Comparison of ENCODE assay signal across 19 cellular contexts in the genomic region with DNA sequence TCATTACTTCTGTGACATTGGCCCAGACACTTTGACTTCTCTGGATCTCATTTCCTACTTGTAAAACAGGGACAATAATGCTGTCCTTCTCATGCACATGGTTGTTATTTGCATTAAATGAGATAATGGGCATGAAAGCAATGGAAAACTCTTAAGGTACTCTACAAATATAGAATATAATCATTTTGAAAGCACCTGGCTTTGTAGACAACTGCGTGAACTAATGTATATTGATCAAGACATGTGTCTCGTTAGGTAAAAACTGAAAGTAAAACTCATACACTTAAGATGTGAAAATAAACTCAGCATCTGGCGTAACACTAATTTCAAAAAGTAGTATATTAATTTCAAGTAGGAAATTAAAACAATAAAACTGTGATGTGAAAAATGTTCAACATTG.
DNase-seq lines count a peak whose midpoint lies in the region; ATAC-seq, FAIRE-seq and TF ChIP-seq lines count a peak whose summit lies in the region.
"Had no signal": no experiment of that assay in that cellular context is flagged by ENCODE, and none has a peak within 500 bp of the region (broad histone marks: within the 10 kb centered on the region; RNA-seq: fewer than 3 reads in every experiment).

No MANE protein-coding gene starts in this region.

- intact Hi-C loops in Panc1 (cut with micrococcal nuclease; ENCODE audit: unreplicated experiment), result no loop called here

- ATAC-seq in Panc1 (no peak), memory B cell (ENCODE audit: low read depth) (peak; percentile 26), GM21717 (IDR thresholded peaks at IDR 0.05; ENCODE audit: unreplicated experiment) (no peak), GM19397 (IDR thresholded peaks at IDR 0.05; ENCODE audit: unreplicated experiment) (no peak)
- ATAC-seq: Right ventricle myocardium inferior had no signal

- BruUV-seq in Panc1 (replicated peaks; lab: Mats Ljungman, UMichigan), result no TSS peak

- no peaks in the 10 kb centered on the region for H3K9me3 ChIP-seq in CD8-positive, alpha-beta memory T cell (ENCODE audit: low read length)
- no peaks in the 10 kb centered on the region for H3K9me3 ChIP-seq in Panc1 (ENCODE audit: control insufficient read depth, insufficient read depth, low read depth, low read length)
- H3K9me3 ChIP-seq: colonic mucosa had no signal

- H3K4me1 ChIP-seq in CD8-positive, alpha-beta memory T cell (ENCODE audit: insufficient read depth, low read length), result peaks cover 16% of the 10 kb centered on the region
- H3K4me1 ChIP-seq in Panc1 (ENCODE audit: control insufficient read depth, insufficient read depth, low read length), result peaks cover 19% of the 10 kb centered on the region
- H3K4me1 ChIP-seq: colonic mucosa had no signal

- no peak for DNase-seq in CD8-positive, alpha-beta memory T cell
- DNase-seq in GM18507 (ENCODE audit: extremely low spot score, insufficient read length, low read depth), result no peak
- DNase-seq in Panc1 (ENCODE audit: low read depth, low spot score), result no peak
- no peak for DNase-seq in memory B cell (ENCODE audit: low spot score in 2 of 2)
- no peak for DNase-seq in AG08396 (ENCODE audit: low spot score)
- DNase-seq: activated naive CD4-positive, alpha-beta T cell; colonic mucosa; IMR-90; mesendoderm; NCI-H187 treated with DMSO at 0.1 percent for 48 hours; posterior cingulate gyrus had no signal

- H3K4me3 ChIP-seq in CD8-positive, alpha-beta memory T cell (ENCODE audit: low read length), result peak overlapping the region; percentile 40
- H3K4me3 ChIP-seq in Panc1 (ENCODE audit: low read depth in 2 of 2, low read length in 2 of 2), result peak overlapping the region; percentile 9 to 38; a peak in 2 of 4 replicates
- H3K4me3 ChIP-seq: BLaER1, colonic mucosa, hepatocyte had no signal

- H3K27ac ChIP-seq in CD8-positive, alpha-beta memory T cell (ENCODE audit: low read depth, low read length), result peak overlapping the region; percentile 38
- H3K27ac ChIP-seq in Panc1 (ENCODE audit: low read length), result peak overlapping the region; percentile 99
- H3K27ac ChIP-seq: BLaER1, colonic mucosa, hepatocyte had no signal

- no peak for TF ChIP-seq CTCF in Panc1 (IDR thresholded peaks at IDR 0.05)

- peaks cover 40 to 55% (median 49%) of the 10 kb centered on the region in 3 donors for H3K4me1 Mint-ChIP-seq in CD8-positive, alpha-beta memory T cell
- H3K4me1 Mint-ChIP-seq in memory B cell, result peaks cover 28% of the 10 kb centered on the region

- peak overlapping the region; percentile 76 to 95 (median 86) for H3K27ac Mint-ChIP-seq in CD8-positive, alpha-beta memory T cell
- H3K27ac Mint-ChIP-seq in memory B cell, result peak overlapping the region; percentile 91

- CTCF ChIA-PET in CD8-positive, alpha-beta memory T cell (lab: Charles Lee), result interaction anchor here (1.1 to 2.2 kb wide), 4 partner anchors 111 to 238 kb away, joined by 5 to 6 read pairs (median 6); a partner anchor contains a TSS
- CTCF ChIA-PET in Panc1 (lab: Charles Lee), result interaction anchor here (0.5 kb wide), 1 partner anchor 1798 kb away, joined by 4 read pairs; no protein-coding TSS in a partner anchor

- no peaks in the 10 kb centered on the region for H3K27me3 ChIP-seq in CD8-positive, alpha-beta memory T cell (ENCODE audit: insufficient read depth, low read length, poor library complexity, severe bottlenecking)
- no peaks in the 10 kb centered on the region for H3K27me3 ChIP-seq in Panc1 (ENCODE audit: control insufficient read depth, insufficient read depth, low read length)
- H3K27me3 ChIP-seq: BLaER1, colonic mucosa, hepatocyte had no signal

- H3K4me3 Mint-ChIP-seq in CD8-positive, alpha-beta memory T cell, result peak overlapping the region; percentile 59 to 91 (median 87)
- H3K4me3 Mint-ChIP-seq in memory B cell, result peak overlapping the region; percentile 88
- H3K4me3 Mint-ChIP-seq: nephron had no signal

- FAIRE-seq in GM18507 (lab: Jason Lieb, UNC), result peak; percentile 60
- FAIRE-seq: H1, keratinocyte had no signal

- H3K27me3 Mint-ChIP-seq in CD8-positive, alpha-beta memory T cell, result no peaks in the 10 kb centered on the region
- no peaks in the 10 kb centered on the region for H3K27me3 Mint-ChIP-seq in memory B cell

- peaks cover 0 to 6% (median 0%) of the 10 kb centered on the region in 5 donors for H3K9me3 Mint-ChIP-seq in CD8-positive, alpha-beta memory T cell
- peaks cover 6% of the 10 kb centered on the region for H3K9me3 Mint-ChIP-seq in memory B cell

- POLR2A ChIA-PET in CD8-positive, alpha-beta memory T cell (lab: Charles Lee), result interaction anchor here (0.8 to 2.8 kb wide), 3 partner anchors 110 to 239 kb away, joined by 7 to 12 read pairs (median 10); a partner anchor contains a TSS
- POLR2A ChIA-PET in Panc1 (lab: Charles Lee), result no interaction called here

- H3K36me3 Mint-ChIP-seq in CD8-positive, alpha-beta memory T cell, result peaks cover 2 to 6% (median 4%) of the 10 kb centered on the region in 3 donors
- H3K36me3 Mint-ChIP-seq in memory B cell, result peaks cover 5% of the 10 kb centered on the region

- no peaks in the 10 kb centered on the region for H3K36me3 ChIP-seq in CD8-positive, alpha-beta memory T cell (ENCODE audit: insufficient read depth, low read length)
- no peaks in the 10 kb centered on the region for H3K36me3 ChIP-seq in Panc1 (ENCODE audit: control insufficient read depth, insufficient read depth, low read length)
- H3K36me3 ChIP-seq: colonic mucosa had no signal

- in situ Hi-C loops in Panc1 (cut with HindIII; ENCODE audit: low pct_unique_long_range_greater_than_20kb, low sequenced_read_pairs), result no loop called here
